Comparison of ENCODE assay signal across 22 cellular contexts in genomic region chr9:85001925-85002324, GRCh38.
"Had no signal": no experiment of that assay in that cellular context is flagged by ENCODE, and none has a peak within 500 bp of the region (broad histone marks: within the 10 kb centered on the region; RNA-seq: fewer than 3 reads in every experiment).

No MANE protein-coding gene starts in this region.

- H3K27me3 ChIP-seq: dorsolateral prefrontal cortex, neural progenitor cell, ovary, suprapubic skin, thyroid gland, upper lobe of left lung, uterus had no signal

- FAIRE-seq: keratinocyte, small intestine had no signal

- H3K4me3 ChIP-seq: dorsolateral prefrontal cortex, left ventricle myocardium inferior, lower lobe of right lung, neural progenitor cell, ovary, suprapubic skin, thyroid gland, upper lobe of left lung, uterus had no signal

- H3K36me3 ChIP-seq: left ventricle myocardium inferior, lower lobe of right lung, neural progenitor cell, ovary, suprapubic skin, thyroid gland, upper lobe of left lung, uterus had no signal

- DNase-seq: cortex of kidney; dorsolateral prefrontal cortex; effector CD8-positive, alpha-beta T cell; foreskin melanocyte; immature natural killer cell; left cardiac atrium; left ventricle myocardium inferior; lower lobe of right lung; midbrain; nucleus accumbens; ovary; right cardiac atrium; small intestine; stimulated activated CD4-positive, alpha-beta T cell treated with anti-CD3 and anti-CD28 coated beads, Interleukin-12 subunit alpha, Interleukin-12 subunit beta, amount 100 ng/mL, for 4 hours; stimulated activated naive CD4-positive, alpha-beta T cell; thyroid gland; upper lobe of left lung; uterus had no signal

- H2AFZ ChIP-seq: neural progenitor cell had no signal

- H3K4me1 ChIP-seq: left ventricle myocardium inferior, lower lobe of right lung, neural progenitor cell, suprapubic skin, thyroid gland, upper lobe of left lung, uterus had no signal

- ATAC-seq: left cardiac atrium; lower lobe of right lung; natural killer cell treated with Interleukin-12 subunit alpha and Interleukin-12 subunit beta and Interleukin-15 and Interleukin-18, amount 100 ng/mL, for 72 hours; right cardiac atrium had no signal

- H3K4me2 ChIP-seq: neural progenitor cell had no signal

- H3K9me3 ChIP-seq: lower lobe of right lung, ovary, thyroid gland, uterus had no signal

- H3K9ac ChIP-seq: neural progenitor cell had no signal

- H3K27ac ChIP-seq: left ventricle myocardium inferior, lower lobe of right lung, neural progenitor cell, ovary, suprapubic skin, thyroid gland, upper lobe of left lung, uterus had no signal
